Comparison of ENCODE assay signal across 8 cellular contexts in genomic region chr22:41857160-41857859, GRCh38. TPM values are rescaled to one million over a fixed set of nuclear protein-coding genes. Genes with fewer than 3 reads are reported as not detected.
DNase-seq lines count a peak whose midpoint lies in the region; ATAC-seq and TF ChIP-seq lines count a peak whose summit lies in the region.

No MANE protein-coding gene starts in this region.

- H3K9me3 ChIP-seq in BE2C (no peaks in the 10 kb centered on the region), sigmoid colon (no peaks in the 10 kb centered on the region)

- DNase-seq in BE2C (peak; percentile 59), HCEC 1CT (peak; percentile 73), SIG-M5 treated with dmso at 0.1 percent for 504 hours (lab: John Stamatoyannopoulos, UW; ENCODE audit: unreplicated experiment) (peak; percentile 83), germinal center (ENCODE audit: low spot score) (peak; percentile 78), sigmoid colon (no peak)
- DNase-seq in activated effector memory CD4-positive, alpha-beta T cell treated with anti-CD3 and anti-CD28 coated beads, Interleukin-2, amount 50 U/mL, for 16 hours = peak; percentile 89

- no peak for TF ChIP-seq EP300 in sigmoid colon (IDR thresholded peaks at IDR 0.05)

- H3K4me1 ChIP-seq in BE2C (peaks cover 7% of the 10 kb centered on the region), sigmoid colon (peaks cover 0 to 26% (median 7%) of the 10 kb centered on the region in 4 donors)

- peaks cover 7% of the 10 kb centered on the region for H3K36me3 ChIP-seq in BE2C
- H3K36me3 ChIP-seq in sigmoid colon = no peaks in the 10 kb centered on the region

- H3K4me3 ChIP-seq in BE2C (ENCODE audit: low read depth, low read length) = no peak overlapping the region
- no peak overlapping the region for H3K4me3 ChIP-seq in sigmoid colon

- 53 to 54% methylated on average over 7 of the region's 7 CpGs for WGBS in sigmoid colon, 2 donors

- ATAC-seq in HG03095 (IDR thresholded peaks at IDR 0.05; ENCODE audit: unreplicated experiment) (no peak), GM18870 (IDR thresholded peaks at IDR 0.05; ENCODE audit: unreplicated experiment) (no peak)

- no peaks in the 10 kb centered on the region for H3K27me3 ChIP-seq in BE2C
- no peaks in the 10 kb centered on the region for H3K27me3 ChIP-seq in sigmoid colon

- TF ChIP-seq POLR2A in sigmoid colon (IDR thresholded peaks at IDR 0.05) = no peak

- TF ChIP-seq CTCF in BE2C (IDR thresholded peaks at IDR 0.05; ENCODE audit: low read depth, low read length) = peak; percentile 76
- peak; percentile 20 to 50 (median 44) for TF ChIP-seq CTCF in sigmoid colon (IDR thresholded peaks at IDR 0.05)

- H3K27ac ChIP-seq in sigmoid colon = peak overlapping the region in 1 of 4 donors; percentile 41

- intact Hi-C loops in sigmoid colon (cut with DNase I) = loop anchor here (5.0 kb wide), 1 partner anchor 160 kb away; the partner anchor contains the start of gene MEI1

RNA-seq across cellular contexts. Expression of gene SREBF2, which starts 24.4 kb away (rescaled TPM):
- 236 TPM for polyA plus RNA-seq in BE2C (2012; ENCODE audit: insufficient read depth, insufficient read length, low read depth)
- 10 to 100 TPM; 25.2 to 51.0 (median 33.4) TPM for total RNA-seq in sigmoid colon
- 100 to 1,000 TPM in 1 of 3 donors, 10 to 100 TPM in 2; 13.8 to 132 (median 15.3) TPM for polyA plus RNA-seq in sigmoid colon

RNA-seq across cellular contexts. Expression of gene CCDC134, which starts 56.8 kb away (rescaled TPM):
- 4.3 TPM for polyA plus RNA-seq in BE2C (2012; ENCODE audit: insufficient read depth, insufficient read length, low read depth)
- total RNA-seq in sigmoid colon = 1 to 10 TPM; 4.5 to 8.6 (median 7.9) TPM
- 1 to 10 TPM in 2 of 3 donors, under 1 TPM in 1; 0.60 to 6.1 (median 3.0) TPM for polyA plus RNA-seq in sigmoid colon

RNA-seq across cellular contexts. Expression of gene SHISA8, which starts 57.6 kb away (rescaled TPM):
- not detected for polyA plus RNA-seq in BE2C (2012; ENCODE audit: insufficient read depth, insufficient read length, low read depth)
- not detected for total RNA-seq in sigmoid colon
- polyA plus RNA-seq in sigmoid colon = under 1 TPM in 1 of 3 donors, not detected in 2; 0.12 TPM
